Comparison of ENCODE assay signal across 8 cellular contexts in genomic region chr7:71733108-71733870, GRCh38.
DNase-seq lines count a peak whose midpoint lies in the region; ATAC-seq and TF ChIP-seq lines count a peak whose summit lies in the region.

No MANE protein-coding gene starts in this region.

- no peaks in the 10 kb centered on the region for H3K4me1 Mint-ChIP-seq in HFFc6 (ENCODE audit: low read depth)
- H3K4me1 Mint-ChIP-seq in activated CD8-positive, alpha-beta memory T cell treated with anti-CD3 and anti-CD28 coated beads, Interleukin-2, amount 10 ng/mL, durations not matched to agents 7 days and 5 days: no peaks in the 10 kb centered on the region

- TF ChIP-seq CTCF in HFFc6 (IDR thresholded peaks at IDR 0.05) (peak; percentile 92), epithelial cell of esophagus (IDR thresholded peaks at IDR 0.05; ENCODE audit: insufficient read depth, low read depth, low read length, missing control alignments) (peak; percentile 62)

- H3K4me3 ChIP-seq in epithelial cell of esophagus (ENCODE audit: low read length): no peak overlapping the region

- CTCF ChIA-PET in activated CD8-positive, alpha-beta memory T cell treated with anti-CD3 and anti-CD28 coated beads, Interleukin-2, amount 10 ng/mL, durations not matched to agents 7 days and 5 days (lab: Charles Lee): interaction anchor here (0.8 to 3.2 kb wide), 7 partner anchors 11 to 904 kb away, joined by 3 to 19 read pairs (median 3); no protein-coding TSS in a partner anchor

- no peak for ATAC-seq in activated CD8-positive, alpha-beta memory T cell treated with anti-CD3 and anti-CD28 coated beads, Interleukin-2, amount 10 ng/mL, durations not matched to agents 7 days and 5 days
- ATAC-seq in GM21528 (IDR thresholded peaks at IDR 0.05; ENCODE audit: low FRiP score, unreplicated experiment): no peak

- no peak overlapping the region for H3K4me3 Mint-ChIP-seq in HFFc6
- no peak overlapping the region for H3K4me3 Mint-ChIP-seq in activated CD8-positive, alpha-beta memory T cell treated with anti-CD3 and anti-CD28 coated beads, Interleukin-2, amount 10 ng/mL, durations not matched to agents 7 days and 5 days

- H3K27me3 Mint-ChIP-seq in HFFc6 (ENCODE audit: insufficient read depth): peaks cover 3% of the 10 kb centered on the region; the same call in 1 of the 2 replicates
- no peaks in the 10 kb centered on the region for H3K27me3 Mint-ChIP-seq in activated CD8-positive, alpha-beta memory T cell treated with anti-CD3 and anti-CD28 coated beads, Interleukin-2, amount 10 ng/mL, durations not matched to agents 7 days and 5 days

- DNase-seq in COLO668 (lab: John Stamatoyannopoulos, UW; ENCODE audit: unreplicated experiment) (peak; percentile 64), HFFc6 (peak; percentile 20), NCI-H748 treated with DMSO at 0.1 percent for 48 hours (lab: John Stamatoyannopoulos, UW) (peak; percentile 33), epithelial cell of esophagus (ENCODE audit: low read depth) (peak; percentile 55), middle frontal gyrus (ENCODE audit: extremely low spot score, low spot score) (peak; percentile 76)
- DNase-seq in activated CD8-positive, alpha-beta memory T cell treated with anti-CD3 and anti-CD28 coated beads, Interleukin-2, amount 10 ng/mL, durations not matched to agents 7 days and 5 days: peak; percentile 62
- DNase-seq in stimulated activated CD8-positive, alpha-beta memory T cell treated with anti-CD3 and anti-CD28 coated beads, Interleukin-2, amount 100 ng/mL, for 48 hours (ENCODE audit: low read depth in 2 of 2): peak; percentile 48 to 67

- no peaks in the 10 kb centered on the region for H3K9me3 Mint-ChIP-seq in HFFc6
- no peaks in the 10 kb centered on the region for H3K9me3 Mint-ChIP-seq in activated CD8-positive, alpha-beta memory T cell treated with anti-CD3 and anti-CD28 coated beads, Interleukin-2, amount 10 ng/mL, durations not matched to agents 7 days and 5 days (ENCODE audit: low read depth)

- H3K27ac Mint-ChIP-seq in HFFc6: no peak overlapping the region
- no peak overlapping the region for H3K27ac Mint-ChIP-seq in activated CD8-positive, alpha-beta memory T cell treated with anti-CD3 and anti-CD28 coated beads, Interleukin-2, amount 10 ng/mL, durations not matched to agents 7 days and 5 days

- no peaks in the 10 kb centered on the region for H3K36me3 Mint-ChIP-seq in HFFc6 (ENCODE audit: low read depth)
- no peaks in the 10 kb centered on the region for H3K36me3 Mint-ChIP-seq in activated CD8-positive, alpha-beta memory T cell treated with anti-CD3 and anti-CD28 coated beads, Interleukin-2, amount 10 ng/mL, durations not matched to agents 7 days and 5 days

Comparison
In these comparisons a context has a peak if more than half of its experiments do, and no peak if none do; other contexts are left out.
1. DNase-seq: peak in every context shown above with its lines; median percentile 76 in middle frontal gyrus; 64 in COLO668; 62 in activated CD8-positive, alpha-beta memory T cell treated with anti-CD3 and anti-CD28 coated beads, Interleukin-2, amount 10 ng/mL, durations not matched to agents 7 days and 5 days; 58 in stimulated activated CD8-positive, alpha-beta memory T cell treated with anti-CD3 and anti-CD28 coated beads, Interleukin-2, amount 100 ng/mL, for 48 hours; 55 in epithelial cell of esophagus; 33 in NCI-H748 treated with DMSO at 0.1 percent for 48 hours; 20 in HFFc6.